Comparison of ENCODE assay signal across 2 cellular contexts in the genomic region with DNA sequence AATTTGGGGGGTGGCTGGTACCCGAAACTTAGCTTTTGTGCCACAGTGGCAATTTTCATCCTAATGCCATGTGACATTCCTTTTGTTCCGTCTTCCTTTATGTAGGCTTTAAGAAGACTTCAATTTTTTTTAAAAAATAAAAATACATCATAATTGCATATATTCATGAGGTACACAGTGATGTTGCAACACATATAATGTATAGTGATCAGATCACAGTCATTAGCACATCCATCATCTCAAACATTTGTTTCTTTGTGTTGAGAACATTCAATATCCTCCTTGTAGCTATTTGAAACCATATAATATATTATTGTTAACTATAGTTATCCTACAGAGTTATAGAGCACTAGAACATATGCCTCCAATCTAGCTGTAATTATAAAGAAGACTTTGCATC.
TF ChIP-seq lines count a peak whose summit lies in the region.

No MANE protein-coding gene starts in this region.

TF ChIP-seq in HepG2, 621 proteins besides CTCF, POLR2A, EP300 and RAD21:
- TF ChIP-seq CEBPB (IDR thresholded peaks at IDR 0.05; ENCODE audit: borderline replicate concordance, low read depth, low read length): peak; percentile 52
- TF ChIP-seq ZBTB3 (CRISPR knock-in tag; IDR thresholded peaks at IDR 0.05; ENCODE audit: borderline replicate concordance, low read depth): no peak

TF ChIP-seq in GM12878, 131 proteins besides CTCF, POLR2A, EP300 and RAD21:
- TF ChIP-seq SREBF1 (IDR thresholded peaks at IDR 0.05; ENCODE audit: low read length): no peak
- no peak for TF ChIP-seq RFX5 (IDR thresholded peaks at IDR 0.05; ENCODE audit: low read depth, low read length)
- TF ChIP-seq, protein P1, sequence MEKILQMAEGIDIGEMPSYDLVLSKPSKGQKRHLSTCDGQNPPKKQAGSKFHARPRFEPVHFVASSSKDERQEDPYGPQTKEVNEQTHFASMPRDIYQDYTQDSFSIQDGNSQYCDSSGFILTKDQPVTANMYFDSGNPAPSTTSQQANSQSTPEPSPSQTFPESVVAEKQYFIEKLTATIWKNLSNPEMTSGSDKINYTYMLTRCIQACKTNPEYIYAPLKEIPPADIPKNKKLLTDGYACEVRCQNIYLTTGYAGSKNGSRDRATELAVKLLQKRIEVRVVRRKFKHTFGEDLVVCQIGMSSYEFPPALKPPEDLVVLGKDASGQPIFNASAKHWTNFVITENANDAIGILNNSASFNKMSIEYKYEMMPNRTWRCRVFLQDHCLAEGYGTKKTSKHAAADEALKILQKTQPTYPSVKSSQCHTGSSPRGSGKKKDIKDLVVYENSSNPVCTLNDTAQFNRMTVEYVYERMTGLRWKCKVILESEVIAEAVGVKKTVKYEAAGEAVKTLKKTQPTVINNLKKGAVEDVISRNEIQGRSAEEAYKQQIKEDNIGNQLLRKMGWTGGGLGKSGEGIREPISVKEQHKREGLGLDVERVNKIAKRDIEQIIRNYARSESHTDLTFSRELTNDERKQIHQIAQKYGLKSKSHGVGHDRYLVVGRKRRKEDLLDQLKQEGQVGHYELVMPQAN (conservative IDR thresholded peaks at IDR 0.05): no peak
- no peak for TF ChIP-seq JUNB (IDR thresholded peaks at IDR 0.05)
- no peak for TF ChIP-seq LARP7 (IDR thresholded peaks at IDR 0.05)
- TF ChIP-seq IKZF2 (IDR thresholded peaks at IDR 0.05): no peak
- TF ChIP-seq SRF (IDR thresholded peaks at IDR 0.05; ENCODE audit: low read depth in 2 of 2, low read length in 2 of 2): no peak
- TF ChIP-seq, protein P2, sequence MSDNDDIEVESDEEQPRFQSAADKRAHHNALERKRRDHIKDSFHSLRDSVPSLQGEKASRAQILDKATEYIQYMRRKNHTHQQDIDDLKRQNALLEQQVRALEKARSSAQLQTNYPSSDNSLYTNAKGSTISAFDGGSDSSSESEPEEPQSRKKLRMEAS (IDR thresholded peaks at IDR 0.05; ENCODE audit: low read depth, low read length): no peak
- no peak for TF ChIP-seq CHD1 (IDR thresholded peaks at IDR 0.05; ENCODE audit: low read depth, low read length)
- TF ChIP-seq YBX1 (IDR thresholded peaks at IDR 0.05): no peak
- no peak for TF ChIP-seq ASH2L (IDR thresholded peaks at IDR 0.05; ENCODE audit: borderline replicate concordance, low read depth)
- TF ChIP-seq CHD4 (IDR thresholded peaks at IDR 0.05): no peak
- TF ChIP-seq CREB1 (IDR thresholded peaks at IDR 0.05; ENCODE audit: low read depth): no peak
- no peak for TF ChIP-seq POLR2AphosphoS2 (IDR thresholded peaks at IDR 0.05; ENCODE audit: low read depth, low read length)
- TF ChIP-seq BACH1 (IDR thresholded peaks at IDR 0.05; ENCODE audit: borderline replicate concordance): no peak
- no peak for TF ChIP-seq ZSCAN29 (IDR thresholded peaks at IDR 0.05)
